1 cellular context compared by ENCODE assay signal in the genomic region with DNA sequence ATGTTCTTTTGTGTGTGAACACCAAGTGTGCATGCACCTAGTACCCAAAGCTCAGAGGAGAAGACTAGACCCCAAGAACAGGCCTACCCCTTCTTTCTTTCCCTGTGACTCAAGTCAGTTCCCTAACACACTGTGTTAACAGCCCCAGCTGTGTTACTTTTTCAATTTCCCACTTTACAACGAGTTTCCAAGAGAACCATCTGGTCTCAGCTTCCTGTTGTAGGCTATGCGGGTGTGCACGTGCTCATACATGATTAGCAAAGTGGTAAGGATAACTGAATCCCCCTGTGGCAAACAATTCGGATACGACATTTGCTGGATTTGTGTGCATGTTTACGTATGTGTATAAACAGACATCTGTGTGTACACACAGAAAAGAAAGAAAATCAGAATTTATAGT.
TF ChIP-seq lines count a peak whose summit lies in the region.

No MANE protein-coding gene starts in this region.

TF ChIP-seq in WTC11, 78 proteins besides CTCF, POLR2A, EP300 and RAD21 (continued from another document):
- TF ChIP-seq, protein P1, sequence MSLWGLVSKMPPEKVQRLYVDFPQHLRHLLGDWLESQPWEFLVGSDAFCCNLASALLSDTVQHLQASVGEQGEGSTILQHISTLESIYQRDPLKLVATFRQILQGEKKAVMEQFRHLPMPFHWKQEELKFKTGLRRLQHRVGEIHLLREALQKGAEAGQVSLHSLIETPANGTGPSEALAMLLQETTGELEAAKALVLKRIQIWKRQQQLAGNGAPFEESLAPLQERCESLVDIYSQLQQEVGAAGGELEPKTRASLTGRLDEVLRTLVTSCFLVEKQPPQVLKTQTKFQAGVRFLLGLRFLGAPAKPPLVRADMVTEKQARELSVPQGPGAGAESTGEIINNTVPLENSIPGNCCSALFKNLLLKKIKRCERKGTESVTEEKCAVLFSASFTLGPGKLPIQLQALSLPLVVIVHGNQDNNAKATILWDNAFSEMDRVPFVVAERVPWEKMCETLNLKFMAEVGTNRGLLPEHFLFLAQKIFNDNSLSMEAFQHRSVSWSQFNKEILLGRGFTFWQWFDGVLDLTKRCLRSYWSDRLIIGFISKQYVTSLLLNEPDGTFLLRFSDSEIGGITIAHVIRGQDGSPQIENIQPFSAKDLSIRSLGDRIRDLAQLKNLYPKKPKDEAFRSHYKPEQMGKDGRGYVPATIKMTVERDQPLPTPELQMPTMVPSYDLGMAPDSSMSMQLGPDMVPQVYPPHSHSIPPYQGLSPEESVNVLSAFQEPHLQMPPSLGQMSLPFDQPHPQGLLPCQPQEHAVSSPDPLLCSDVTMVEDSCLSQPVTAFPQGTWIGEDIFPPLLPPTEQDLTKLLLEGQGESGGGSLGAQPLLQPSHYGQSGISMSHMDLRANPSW (CRISPR knock-in tag; conservative IDR thresholded peaks at IDR 0.05; ENCODE audit: low read depth): no peak
- TF ChIP-seq TCF7 (CRISPR knock-in tag; IDR thresholded peaks at IDR 0.05; ENCODE audit: low read depth) (no peak), ELF4 (CRISPR knock-in tag; IDR thresholded peaks at IDR 0.05; ENCODE audit: low read depth) (no peak)
TF ChIP-seq in WTC11: peak in this region for 0.
